In the genomic region with DNA sequence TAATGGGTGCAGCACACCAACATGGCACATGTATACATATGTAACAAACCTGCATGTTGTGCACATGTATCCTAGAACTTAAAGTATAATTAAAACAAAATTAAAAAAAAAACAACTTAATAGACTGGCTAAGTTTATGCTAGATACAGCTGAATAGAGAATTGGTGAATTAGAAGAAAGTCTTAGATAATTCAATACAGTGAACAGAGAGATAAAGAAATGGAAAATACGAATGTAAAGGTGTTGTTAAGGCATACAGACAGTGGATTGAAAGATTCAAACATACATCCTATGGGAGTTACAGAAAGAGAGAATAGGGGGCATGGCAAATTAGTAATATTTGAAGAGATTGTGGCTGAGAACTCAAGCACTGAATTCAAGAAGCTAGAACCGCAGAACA, we compare ENCODE assay signal across 34 cellular contexts.
"Had no signal": no experiment of that assay in that cellular context is flagged by ENCODE, and none has a peak within 500 bp of the region (broad histone marks: within the 10 kb centered on the region; RNA-seq: fewer than 3 reads in every experiment).

No MANE protein-coding gene starts in this region.

- H3K4me3 ChIP-seq: MG63 had no signal

- H3K36me3 ChIP-seq: MG63 had no signal

- H3K27me3 ChIP-seq: MG63 had no signal

- DNase-seq: Karpas-422, Kasumi-1, MG63, MM.1S, MV-4-11, NCI-H1048, NCI-H1092, NCI-H1092 treated with DMSO at 0.1 percent for 48 hours, NCI-H1105, NCI-H1105 treated with DMSO at 0.1 percent for 48 hours, NCI-H1417, NCI-H1417 treated with DMSO at 0.1 percent for 48 hours, NCI-H1436, NCI-H1436 treated with DMSO at 0.1 percent for 48 hours, NCI-H146, NCI-H1694, NCI-H1694 treated with DMSO at 0.1 percent for 48 hours, NCI-H187, NCI-H187 treated with DMSO at 0.1 percent for 48 hours, NCI-H1930, NCI-H2029, NCI-H2029 treated with DMSO at 0.1 percent for 48 hours, NCI-H2081, NCI-H2081 treated with DMSO at 0.1 percent for 48 hours, NCI-H2107, NCI-H2171, NCI-H2171 treated with DMSO at 0.1 percent for 48 hours, NCI-H2227 treated with DMSO at 0.1 percent for 48 hours, NCI-H226, NCI-H345, NCI-H446, NCI-H446 treated with DMSO at 0.1 percent for 48 hours, NCI-H510A, NCI-H510A treated with DMSO at 0.1 percent for 48 hours had no signal
